ENCODE assay signal across 16 cellular contexts in genomic region chr2:60503923-60504514, GRCh38. TPM values are rescaled to one million over a fixed set of nuclear protein-coding genes. Genes with fewer than 3 reads are reported as not detected.
A peak's percentile ranks its signal among the peaks of the same experiment; 100 is the strongest.
DNase-seq lines count a peak whose midpoint lies in the region; ATAC-seq, FAIRE-seq and TF ChIP-seq lines count a peak whose summit lies in the region.
"Had no signal": no experiment of that assay in that cellular context is flagged by ENCODE, and none has a peak within 500 bp of the region (broad histone marks: within the 10 kb centered on the region; RNA-seq: fewer than 3 reads in every experiment).

No MANE protein-coding gene starts in this region.

- no peak overlapping the region for H2BK20ac ChIP-seq in H1 (ENCODE audit: low read length)

- peaks cover 20 to 22% of the 10 kb centered on the region in 2 experiments for H4K20me1 ChIP-seq in H1 (replicated peaks in 1 of 2; ENCODE audit: control insufficient read depth in 1 of 2, insufficient read depth in 2 of 2, low read length in 2 of 2)

- DNase-seq in GM12864 (ENCODE audit: low read depth) (no peak), H1 (ENCODE audit: low read depth in 1 of 2, low spot score in 2 of 2) (no peak), neuronal stem cell (ENCODE audit: low spot score) (no peak), HTR-8/SVneo (ENCODE audit: insufficient read length, low spot score) (no peak), DMS153 (lab: John Stamatoyannopoulos, UW) (no peak), T-helper 1 cell (no peak)
- DNase-seq: activated CD4-positive, alpha-beta T cell treated with anti-CD3 and anti-CD28 coated beads, Interleukin-2, amount 50 U/mL, for 1 hour; activated naive CD8-positive, alpha-beta T cell treated with anti-CD3 and anti-CD28 coated beads for 36 hours; activated T-cell treated with anti-CD3 and anti-CD28 coated beads, Interleukin-2, amount 50 U/mL, for 4 hours; CD4-positive, alpha-beta T cell; cerebellar nuclear complex; MG63; naive thymus-derived CD4-positive, alpha-beta T cell had no signal

- H3K56ac ChIP-seq in H1 (replicated peaks; ENCODE audit: insufficient read length, low read depth, low read length), result no peak overlapping the region

- H3K23me2 ChIP-seq in H1 (ENCODE audit: low read depth, low read length), result no peaks in the 10 kb centered on the region

- H3K18ac ChIP-seq in H1 (ENCODE audit: extremely low read depth, low read length) (no peak overlapping the region), neuronal stem cell (ENCODE audit: low read length) (no peak overlapping the region)

- H4K5ac ChIP-seq in H1 (ENCODE audit: insufficient read length, low read depth, low read length), result no peak overlapping the region

- H3K4me1 ChIP-seq in H1 (replicated peaks in 1 of 4; ENCODE audit: control insufficient read depth in 3 of 4, insufficient read depth in 4 of 4, low read length in 3 of 4), result peaks cover 6 to 18% (median 14%) of the 10 kb centered on the region in 4 experiments
- H3K4me1 ChIP-seq in neuronal stem cell (ENCODE audit: control insufficient read depth in 2 of 2, insufficient read depth in 1 of 2, low read depth in 1 of 2, low read length in 2 of 2), result peaks cover 0 to 7% of the 10 kb centered on the region in 2 donors

- peak; percentile 33 to 57; a peak in 3 of 4 replicates for TF ChIP-seq RAD21 in H1 (IDR thresholded peaks at IDR 0.05 in 1 of 2, conservative IDR thresholded peaks at IDR 0.05 in 1 of 2; ENCODE audit: low read depth in 2 of 2, low read length in 2 of 2)

- no peak overlapping the region for H4K91ac ChIP-seq in H1 (replicated peaks; ENCODE audit: insufficient read length, low read length)
- no peak overlapping the region for H4K91ac ChIP-seq in neuronal stem cell (ENCODE audit: low read depth, low read length, poor library complexity)

- H2AK5ac ChIP-seq in H1 (ENCODE audit: low read depth, low read length) (no peak overlapping the region), neuronal stem cell (ENCODE audit: low read depth, low read length) (peak overlapping the region; percentile 88)

- H2AFZ ChIP-seq in H1 (ENCODE audit: low read length) (no peak overlapping the region), neuronal stem cell (ENCODE audit: low read length) (no peak overlapping the region)

- no peak overlapping the region for H3K4ac ChIP-seq in H1 (replicated peaks; ENCODE audit: insufficient read length, low read depth, low read length)
- H3K4ac ChIP-seq in neuronal stem cell (ENCODE audit: low read length), result no peak overlapping the region

- H3K27ac ChIP-seq in H1 (ENCODE audit: low read depth, low read length), result no peak overlapping the region
- no peak overlapping the region for H3K27ac ChIP-seq in neuronal stem cell (replicated peaks; ENCODE audit: low read length)

- H2BK120ac ChIP-seq in H1 (replicated peaks; ENCODE audit: low read depth, low read length) (no peak overlapping the region), neuronal stem cell (ENCODE audit: low read depth, low read length) (no peak overlapping the region)

- H2BK12ac ChIP-seq in H1 (ENCODE audit: low read depth, low read length) (no peak overlapping the region), neuronal stem cell (ENCODE audit: low read length) (no peak overlapping the region)

- POLR2A ChIA-PET in H1 (lab: Charles Lee; ENCODE audit: partially characterized antibody), result interaction anchor here (0.8 to 1.8 kb wide), 4 partner anchors 9 to 28 kb away, joined by 3 to 4 read pairs (median 3); no protein-coding TSS in a partner anchor

- no peak for TF ChIP-seq EP300 in H1 (IDR thresholded peaks at IDR 0.05; ENCODE audit: borderline replicate concordance in 1 of 2, low read depth in 2 of 2, low read length in 2 of 2)

- FAIRE-seq in H1 (lab: Jason Lieb, UNC) (no peak), HTR-8/SVneo (lab: Jason Lieb, UNC) (no peak)

- no peak for TF ChIP-seq POLR2A in H1 (IDR thresholded peaks at IDR 0.05; ENCODE audit: control extremely low read depth in 1 of 2, low read depth in 2 of 2, low read length in 2 of 2)

- 91% methylated on average over 7 of the region's 7 CpGs; no CpG with 5 or more reads in 1 of the 2 experiments for WGBS in H1 (ENCODE audit: extremely low coverage in 1 of 2, insufficient coverage in 1 of 2, insufficient read length in 1 of 2, insufficient replicate concordance in 2 of 2, low coverage in 1 of 2, low lambda C conversion rate in 2 of 2, missing lambda C conversion rate in 1 of 2), 2 experiments
- no CpG with 5 or more reads among the region's 7 CpGs for WGBS in neuronal stem cell (ENCODE audit: extremely low coverage in 2 of 2, insufficient read length in 2 of 2, insufficient replicate concordance in 1 of 2), 2 donors

- H3K9ac ChIP-seq in H1 (replicated peaks in 1 of 4; ENCODE audit: extremely low read depth in 1 of 4, low read depth in 3 of 4, low read length in 3 of 4) (no peak overlapping the region), neuronal stem cell (ENCODE audit: low read depth, low read length, poor library complexity) (no peak overlapping the region)

- no peak overlapping the region for H2BK15ac ChIP-seq in H1 (ENCODE audit: low read length)
- H2BK15ac ChIP-seq in neuronal stem cell (ENCODE audit: low read length), result no peak overlapping the region

- H2BK5ac ChIP-seq in H1 (ENCODE audit: low read depth, low read length) (no peak overlapping the region), neuronal stem cell (ENCODE audit: low read length) (no peak overlapping the region)

- H3K9me3 ChIP-seq in H1 (ENCODE audit: insufficient read depth in 2 of 2, low read depth in 1 of 2, low read length in 1 of 2) (no peaks in the 10 kb centered on the region), neuronal stem cell (replicated peaks in 1 of 2; ENCODE audit: control insufficient read depth in 2 of 2, insufficient read depth in 1 of 2, low read depth in 1 of 2, low read length in 2 of 2) (no peaks in the 10 kb centered on the region)
- H3K9me3 ChIP-seq: MG63 had no signal

- ATAC-seq in HG02884 (IDR thresholded peaks at IDR 0.05; ENCODE audit: unreplicated experiment) (peak; percentile 34), HG02938 (IDR thresholded peaks at IDR 0.05; ENCODE audit: unreplicated experiment) (no peak)
- ATAC-seq: activated T-cell treated with anti-CD3 and anti-CD28 coated beads, Interleukin-2, amount 50 U/mL, for 4 hours; left lobe of liver; naive thymus-derived CD4-positive, alpha-beta T cell had no signal

- H3K79me1 ChIP-seq in H1 (ENCODE audit: low read depth, low read length) (peaks cover 27% of the 10 kb centered on the region), neuronal stem cell (ENCODE audit: low read depth, low read length) (no peaks in the 10 kb centered on the region)

- H3K4me3 ChIP-seq in GM12864 (ENCODE audit: low read depth, low read length), result no peak overlapping the region
- no peak overlapping the region for H3K4me3 ChIP-seq in H1 (ENCODE audit: extremely low read depth in 1 of 4, insufficient read depth in 2 of 4, low read depth in 3 of 4, low read length in 4 of 4)
- no peak overlapping the region for H3K4me3 ChIP-seq in neuronal stem cell (ENCODE audit: low read length in 2 of 2)
- H3K4me3 ChIP-seq: MG63 had no signal

- H3K23ac ChIP-seq in H1 (ENCODE audit: insufficient read length) (no peak overlapping the region), neuronal stem cell (ENCODE audit: low read depth, low read length, poor library complexity) (no peak overlapping the region)

- H3K79me2 ChIP-seq in H1 (ENCODE audit: control insufficient read depth in 1 of 2, insufficient read depth in 2 of 2, low read length in 2 of 2), result peaks cover 13 to 90% of the 10 kb centered on the region in 2 experiments; a peak in 3 of 4 replicates

- TF ChIP-seq CTCF in GM12864 (IDR thresholded peaks at IDR 0.05; ENCODE audit: low read depth, low read length, missing control alignments) (peak; percentile 37), H1 (IDR thresholded peaks at IDR 0.05; ENCODE audit: control extremely low read depth in 1 of 3, insufficient read depth in 1 of 3, low read depth in 1 of 3, low read length in 3 of 3) (peak in 2 of 3 experiments; percentile 20 to 29; a peak in 2 of 4 replicates)

- H3K27me3 ChIP-seq in H1 (replicated peaks in 1 of 4; ENCODE audit: control insufficient read depth in 3 of 4, extremely low read depth in 1 of 4, insufficient read depth in 3 of 4, low read length in 3 of 4) (no peaks in the 10 kb centered on the region), neuronal stem cell (ENCODE audit: control insufficient read depth in 3 of 3, insufficient read depth in 3 of 3, low read depth in 1 of 3, low read length in 3 of 3) (no peaks in the 10 kb centered on the region)
- H3K27me3 ChIP-seq: MG63 had no signal

- H3K14ac ChIP-seq in H1 (ENCODE audit: insufficient read length) (no peak overlapping the region), neuronal stem cell (ENCODE audit: low read length) (no peak overlapping the region)

- CTCF ChIA-PET in H1 (lab: Charles Lee; ENCODE audit: partially characterized antibody), result interaction anchor here (0.7 to 5.6 kb wide), 11 partner anchors 9 to 1565 kb away, joined by 3 to 31 read pairs (median 4); no protein-coding TSS in a partner anchor

- peaks cover 0 to 14% (median 0%) of the 10 kb centered on the region in 4 experiments; a peak in 2 of 8 replicates for H3K36me3 ChIP-seq in H1 (ENCODE audit: control insufficient read depth in 2 of 4, insufficient read depth in 4 of 4, low read length in 3 of 4)
- no peaks in the 10 kb centered on the region for H3K36me3 ChIP-seq in neuronal stem cell (replicated peaks in 1 of 2; ENCODE audit: control insufficient read depth in 2 of 2, insufficient read depth in 2 of 2, low read length in 2 of 2)
- H3K36me3 ChIP-seq: MG63 had no signal

- H4K8ac ChIP-seq in H1 (ENCODE audit: extremely low read depth, insufficient read depth, low read length) (no peak overlapping the region; the same call in 1 of the 2 replicates), neuronal stem cell (ENCODE audit: low read depth, low read length) (no peak overlapping the region)

- no peak overlapping the region for H3K4me2 ChIP-seq in H1 (ENCODE audit: insufficient read depth in 1 of 2, low read depth in 2 of 2, low read length in 2 of 2)
- H3K4me2 ChIP-seq in neuronal stem cell (ENCODE audit: insufficient read depth, low read length, poor library complexity, severe bottlenecking), result no peak overlapping the region

TF ChIP-seq in H1, 55 proteins besides CTCF, POLR2A, EP300 and RAD21 (continues in another document):
- TF ChIP-seq SIN3A (conservative IDR thresholded peaks at IDR 0.05 in 1 of 2, IDR thresholded peaks at IDR 0.05 in 1 of 2; ENCODE audit: low read depth in 1 of 2, low read length in 2 of 2) (no peak), POLR2AphosphoS5 (IDR thresholded peaks at IDR 0.05; ENCODE audit: low read depth, low read length) (no peak), BACH1 (IDR thresholded peaks at IDR 0.05; ENCODE audit: low read length) (no peak)

RNA-seq across cellular contexts. Expression of gene BCL11A, which starts 49.4 kb away (rescaled TPM):
- total RNA-seq in H1 (2021; fragmentation: NEBNext Ultra II Directional; extraction: Animal tissue kit (Norgen Biotek cat#: 25700)), result 59.3 and 61.3 TPM in 2 replicates
- polyA plus RNA-seq in H1 (2011; rRNA removed), result 11.9 and 12.2 TPM in 2 replicates
- 12.9 TPM for polyA plus RNA-seq in H1 (2011; cell fraction: cytosol; rRNA removed)
- 22.4 TPM for polyA plus RNA-seq in H1 (2011; cell fraction: nucleus; rRNA removed)
- polyA plus RNA-seq in H1 (2012, experiment 1 of 2), result 23.1 to 35.1 TPM (median 27.2 TPM) in 4 replicates
- polyA plus RNA-seq in H1 (2012, experiment 2 of 2), result 25.7 TPM
- polyA plus RNA-seq in H1 (2013, experiment 1 of 2), result 28.0 TPM
- 29.7 TPM for polyA plus RNA-seq in H1 (2013, experiment 2 of 2)
- polyA minus RNA-seq in H1 (2011; rRNA and poly(A)+ RNA removed), result 38.6 and 49.0 TPM in 2 replicates
- polyA minus RNA-seq in H1 (2011; cell fraction: cytosol; rRNA and poly(A)+ RNA removed), result 30.3 TPM
- 83.2 TPM for polyA minus RNA-seq in H1 (2011; cell fraction: nucleus; rRNA and poly(A)+ RNA removed)
- polyA plus RNA-seq in neuronal stem cell (2013, experiment 1 of 2), result 0.11 TPM
- 0.17 TPM for polyA plus RNA-seq in neuronal stem cell (2013, experiment 2 of 2)
